Comparison of ENCODE assay signal across 9 cellular contexts in the genomic region with DNA sequence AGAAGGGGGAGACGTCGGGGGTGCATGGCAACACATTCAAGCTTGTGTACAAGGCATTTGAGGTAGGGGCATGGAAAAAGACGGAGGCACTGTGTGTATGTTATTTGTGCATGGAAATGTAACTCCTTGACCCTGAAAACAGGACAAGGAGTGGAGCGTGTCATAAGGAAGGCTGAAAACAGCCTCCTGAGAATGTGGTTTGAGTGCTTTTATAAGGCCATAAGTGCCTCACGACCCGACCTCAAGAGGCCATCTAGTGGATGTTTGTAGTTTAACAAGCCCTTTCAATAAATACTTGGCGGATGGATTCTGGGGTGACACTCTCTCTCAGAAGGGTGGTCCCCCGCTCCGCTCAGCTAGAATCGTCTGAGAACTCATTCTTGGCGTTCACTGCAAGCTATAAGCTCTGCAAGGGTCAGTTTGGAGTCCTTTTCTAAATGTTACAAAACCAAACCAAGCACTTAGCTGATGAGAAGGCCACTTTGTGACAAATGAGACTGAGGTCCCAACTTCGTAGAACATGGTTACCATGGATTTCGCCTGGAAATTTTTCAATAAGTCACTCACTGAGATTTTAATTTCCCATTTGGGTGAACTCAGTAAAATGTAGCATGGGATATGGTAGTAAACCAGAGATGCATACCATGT. TPM values are rescaled to one million over a fixed set of nuclear protein-coding genes. Genes with fewer than 3 reads are reported as not detected.
DNase-seq lines count a peak whose midpoint lies in the region; ATAC-seq and TF ChIP-seq lines count a peak whose summit lies in the region.
"Had no signal": no experiment of that assay in that cellular context is flagged by ENCODE, and none has a peak within 500 bp of the region (broad histone marks: within the 10 kb centered on the region; RNA-seq: fewer than 3 reads in every experiment).

No MANE protein-coding gene starts in this region.

- H3K9me3 ChIP-seq in mucosa of descending colon, result no peaks in the 10 kb centered on the region

- H3K4me3 ChIP-seq in brain microvascular endothelial cell (ENCODE audit: low read depth, low read length), result no peak overlapping the region
- no peak overlapping the region for H3K4me3 ChIP-seq in mucosa of descending colon

- DNase-seq in AG08396 (ENCODE audit: low spot score), result peak; percentile 18
- no peak for DNase-seq in GM10266 (ENCODE audit: extremely low spot score)
- peak; percentile 42 for DNase-seq in brain microvascular endothelial cell
- no peak for DNase-seq in mucosa of descending colon
- no peak for DNase-seq in NCI-H1694 (lab: John Stamatoyannopoulos, UW)
- DNase-seq in SKM-1 (lab: John Stamatoyannopoulos, UW; ENCODE audit: unreplicated experiment), result no peak
- no peak for DNase-seq in amygdala (lab: John Stamatoyannopoulos, UW)

- H3K36me3 ChIP-seq in brain microvascular endothelial cell (replicated peaks) (no peaks in the 10 kb centered on the region), mucosa of descending colon (ENCODE audit: low read depth) (no peaks in the 10 kb centered on the region)

- in situ Hi-C loops in brain microvascular endothelial cell (cut with HindIII; ENCODE audit: low pct_ligation_motif_present, low sequenced_read_pairs), result no loop called here

- peak; percentile 38 for TF ChIP-seq CTCF in GM10266 (IDR thresholded peaks at IDR 0.05; ENCODE audit: control insufficient read depth, insufficient read depth, low read depth, missing control alignments)
- TF ChIP-seq CTCF in LNCAP (IDR thresholded peaks at IDR 0.05), result peak; percentile 58
- peak; percentile 61 for TF ChIP-seq CTCF in brain microvascular endothelial cell (IDR thresholded peaks at IDR 0.05; ENCODE audit: low read depth, low read length, missing control alignments)
- TF ChIP-seq CTCF in mucosa of descending colon (IDR thresholded peaks at IDR 0.05), result peak; percentile 23

- intact Hi-C loops in mucosa of descending colon (cut with DNase I, micrococcal nuclease), result loop anchor here (5.0 to 10.0 kb wide), 3 partner anchors 36 to 187 kb away; no protein-coding TSS in a partner anchor

- ATAC-seq in mucosa of descending colon, result peak; percentile 55

- no peak overlapping the region for H3K27ac ChIP-seq in brain microvascular endothelial cell

- H3K4me1 ChIP-seq in mucosa of descending colon (ENCODE audit: low read depth), result no peaks in the 10 kb centered on the region

- H3K27me3 ChIP-seq in brain microvascular endothelial cell (replicated peaks), result no peaks in the 10 kb centered on the region

RNA-seq across cellular contexts. Expression of gene CLCA4, which starts 38.8 kb away (rescaled TPM):
- total RNA-seq in mucosa of descending colon, result 1,000 to 10,000 TPM; 1,343 to 2,522 (median 1,448) TPM
- total RNA-seq: dermis microvascular lymphatic vessel endothelial cell had no signal

RNA-seq across cellular contexts. Expression of gene CLCA1, which starts 39.3 kb away (rescaled TPM):
- 1,000 to 10,000 TPM in 2 of 3 donors, 100 to 1,000 TPM in 1; 438 to 1,288 (median 1,205) TPM for total RNA-seq in mucosa of descending colon
- total RNA-seq: dermis microvascular lymphatic vessel endothelial cell had no signal

Comparison
In these comparisons a context has a peak if more than half of its experiments do, and no peak if none do; other contexts are left out.
1. DNase-seq: peak in AG08396 (single experiment) and brain microvascular endothelial cell (single experiment); none in GM10266 (single experiment), mucosa of descending colon (0 of 3), NCI-H1694 (single experiment), SKM-1 (single experiment) and amygdala (0 of 56).
2. Peak in every context shown above with its lines, with median percentiles within 50 percentile points of each other: CTCF ChIP-seq.